In the genomic region with DNA sequence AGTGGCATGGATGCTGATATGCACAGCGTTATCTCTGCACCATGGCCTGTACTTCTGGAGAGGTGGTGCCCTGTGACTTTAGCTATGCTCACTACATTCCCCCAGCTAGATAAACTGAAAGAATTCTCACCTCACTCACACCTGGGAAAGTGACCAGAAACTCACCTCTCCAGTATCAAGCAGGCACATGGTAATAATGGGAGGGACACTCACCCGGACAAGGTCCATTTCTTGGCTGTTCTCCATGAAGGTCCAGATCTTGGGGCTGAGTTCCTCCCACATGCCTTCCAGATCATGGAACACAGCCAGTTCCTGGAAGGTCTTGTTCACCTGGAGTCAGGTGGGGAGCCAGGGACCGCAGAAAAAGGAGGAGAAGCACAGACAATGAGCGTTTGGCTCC, we compare ENCODE assay signal across 15 cellular contexts.
"Had no signal": no experiment of that assay in that cellular context is flagged by ENCODE, and none has a peak within 500 bp of the region (broad histone marks: within the 10 kb centered on the region; RNA-seq: fewer than 3 reads in every experiment).

No MANE protein-coding gene starts in this region.

- DNase-seq: activated CD4-positive, alpha-beta memory T cell treated with anti-CD3 and anti-CD28 coated beads, Interleukin-2, amount 10 ng/mL, durations not matched to agents 7 days and 5 days; activated gamma-delta T cell treated with Interleukin-2 at 50 U/mL for 16 hours; activated T-cell treated with anti-CD3 and anti-CD28 coated beads, Interleukin-2, amount 50 U/mL, for 48 hours; colonic mucosa; effector CD8-positive, alpha-beta T cell; kidney glomerular epithelial cell; mammary epithelial cell; stimulated activated CD4-positive, alpha-beta T cell treated with anti-CD3 and anti-CD28 coated beads, Interleukin-4, amount 100 ng/mL, for 1 hour; stimulated activated CD8-positive, alpha-beta memory T cell treated with anti-CD3 and anti-CD28 coated beads, Interleukin-4, amount 100 ng/mL, for 48 hours; stimulated activated naive CD8-positive, alpha-beta T cell treated with anti-CD3 and anti-CD28 coated beads, Interleukin-15, amount 100 ng/mL, for 72 hours had no signal

- ATAC-seq: gastroesophageal sphincter; natural killer cell treated with Interleukin-12 subunit alpha and Interleukin-12 subunit beta and Interleukin-15 and Interleukin-18, amount 100 ng/mL, for 72 hours; stimulated activated naive CD8-positive, alpha-beta T cell treated with anti-CD3 and anti-CD28 coated beads, Interleukin-15, amount 100 ng/mL, for 72 hours had no signal

- H3K27me3 ChIP-seq: ascending aorta, colonic mucosa, gastroesophageal sphincter had no signal

- H3K9me3 Mint-ChIP-seq: activated CD4-positive, alpha-beta memory T cell treated with anti-CD3 and anti-CD28 coated beads, Interleukin-2, amount 10 ng/mL, durations not matched to agents 7 days and 5 days; natural killer cell treated with Interleukin-12 subunit alpha and Interleukin-12 subunit beta and Interleukin-15 and Interleukin-18, amount 100 ng/mL, for 72 hours; stimulated activated naive CD8-positive, alpha-beta T cell treated with anti-CD3 and anti-CD28 coated beads, Interleukin-15, amount 100 ng/mL, for 72 hours; T-helper 2 cell treated with Interferon-gamma antibody and Interleukin-4, amounts not matched to agents 5 μg/mL and 100 μg/mL, for 36 hours had no signal

- H3K27ac ChIP-seq: ascending aorta, colonic mucosa, epithelial cell of prostate had no signal

- H3K36me3 Mint-ChIP-seq: natural killer cell treated with Interleukin-12 subunit alpha and Interleukin-12 subunit beta and Interleukin-15 and Interleukin-18, amount 100 ng/mL, for 72 hours had no signal

- H3K27ac Mint-ChIP-seq: activated CD4-positive, alpha-beta memory T cell treated with anti-CD3 and anti-CD28 coated beads, Interleukin-2, amount 10 ng/mL, durations not matched to agents 7 days and 5 days; natural killer cell treated with Interleukin-12 subunit alpha and Interleukin-12 subunit beta and Interleukin-15 and Interleukin-18, amount 100 ng/mL, for 72 hours; T-helper 2 cell treated with Interferon-gamma antibody and Interleukin-4, amounts not matched to agents 5 μg/mL and 100 μg/mL, for 36 hours had no signal

- H3K9me3 ChIP-seq: ascending aorta, colonic mucosa, gastroesophageal sphincter had no signal

- H3K4me3 Mint-ChIP-seq: activated CD4-positive, alpha-beta memory T cell treated with anti-CD3 and anti-CD28 coated beads, Interleukin-2, amount 10 ng/mL, durations not matched to agents 7 days and 5 days; natural killer cell treated with Interleukin-12 subunit alpha and Interleukin-12 subunit beta and Interleukin-15 and Interleukin-18, amount 100 ng/mL, for 72 hours; stimulated activated naive CD8-positive, alpha-beta T cell treated with anti-CD3 and anti-CD28 coated beads, Interleukin-15, amount 100 ng/mL, for 72 hours; T-helper 2 cell treated with Interferon-gamma antibody and Interleukin-4, amounts not matched to agents 5 μg/mL and 100 μg/mL, for 36 hours had no signal

- H3K27me3 Mint-ChIP-seq: activated CD4-positive, alpha-beta memory T cell treated with anti-CD3 and anti-CD28 coated beads, Interleukin-2, amount 10 ng/mL, durations not matched to agents 7 days and 5 days; stimulated activated naive CD8-positive, alpha-beta T cell treated with anti-CD3 and anti-CD28 coated beads, Interleukin-15, amount 100 ng/mL, for 72 hours had no signal
